24 cellular contexts compared by ENCODE assay signal in the genomic region with DNA sequence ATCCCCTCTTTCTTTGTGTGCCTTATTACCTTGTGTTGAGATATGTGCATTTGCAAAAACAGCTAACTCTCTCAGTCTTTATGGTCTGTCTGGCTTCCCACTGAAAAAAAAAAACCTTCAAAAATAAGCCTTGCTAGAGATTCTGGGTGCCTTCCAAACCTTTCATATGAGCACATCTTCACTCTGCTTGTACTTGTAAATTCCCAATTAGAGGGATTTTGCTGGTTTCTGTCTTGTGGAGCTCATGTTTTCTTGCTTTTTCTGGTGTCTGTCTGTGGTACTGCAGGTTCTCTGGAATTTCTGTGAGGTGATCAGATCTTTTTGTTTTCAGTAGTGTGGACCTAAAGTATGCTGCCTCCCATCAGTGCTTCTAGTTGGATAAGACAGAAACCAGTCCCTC.
"Had no signal": no experiment of that assay in that cellular context is flagged by ENCODE, and none has a peak within 500 bp of the region (broad histone marks: within the 10 kb centered on the region; RNA-seq: fewer than 3 reads in every experiment).

No MANE protein-coding gene starts in this region.

- H3K4me3 ChIP-seq: colonic mucosa, dorsolateral prefrontal cortex, hepatocyte, left lung, lung, neural progenitor cell, prostate gland, right atrium auricular region, thyroid gland had no signal

- DNase-seq: activated CD4-positive, alpha-beta T cell treated with anti-CD3 and anti-CD28 coated beads, Interleukin-2, amount 10 ng/mL, durations not matched to agents 7 days and 5 days; activated CD8-positive, alpha-beta memory T cell treated with anti-CD3 and anti-CD28 coated beads, Interleukin-2, amount 10 ng/mL, durations not matched to agents 7 days and 5 days; activated CD8-positive, alpha-beta T cell treated with anti-CD3 and anti-CD28 coated beads for 36 hours; activated gamma-delta T cell treated with Interleukin-2 at 50 U/mL for 16 hours; colonic mucosa; dorsolateral prefrontal cortex; effector memory CD8-positive, alpha-beta T cell; foreskin keratinocyte; immature natural killer cell; kidney glomerular epithelial cell; left lung; naive thymus-derived CD4-positive, alpha-beta T cell; stimulated activated CD4-positive, alpha-beta T cell treated with anti-CD3 and anti-CD28 coated beads, Interleukin-4, amount 100 ng/mL, for 24 hours; stimulated activated naive CD8-positive, alpha-beta T cell treated with anti-CD3 and anti-CD28 coated beads, Interleukin-15, Interleukin-2, amounts not matched to agents 100 U/mL and 50 U/mL, for 24 hours; thyroid gland had no signal

- H3K36me3 Mint-ChIP-seq: activated CD8-positive, alpha-beta memory T cell treated with anti-CD3 and anti-CD28 coated beads, Interleukin-2, amount 10 ng/mL, durations not matched to agents 7 days and 5 days; activated naive CD4-positive, alpha-beta T cell treated with anti-CD3 and anti-CD28 coated beads, Interleukin-2, amount 50 U/mL, for 24 hours; naive thymus-derived CD4-positive, alpha-beta T cell; neural progenitor cell had no signal

- H3K27ac Mint-ChIP-seq: activated CD4-positive, alpha-beta T cell treated with anti-CD3 and anti-CD28 coated beads, Interleukin-2, amount 10 ng/mL, durations not matched to agents 7 days and 5 days; activated CD8-positive, alpha-beta memory T cell treated with anti-CD3 and anti-CD28 coated beads, Interleukin-2, amount 10 ng/mL, durations not matched to agents 7 days and 5 days; activated CD8-positive, alpha-beta T cell treated with anti-CD3 and anti-CD28 coated beads for 36 hours; activated naive CD4-positive, alpha-beta T cell treated with anti-CD3 and anti-CD28 coated beads, Interleukin-2, amount 50 U/mL, for 24 hours; effector memory CD8-positive, alpha-beta T cell; immature natural killer cell; naive thymus-derived CD4-positive, alpha-beta T cell; neural progenitor cell had no signal

- H3K27me3 ChIP-seq: colonic mucosa, dorsolateral prefrontal cortex, foreskin keratinocyte, hepatocyte, left lung, neural progenitor cell, right atrium auricular region, thyroid gland had no signal

- H3K4me1 ChIP-seq: colonic mucosa, foreskin keratinocyte, left lung, prostate gland, right atrium auricular region, thyroid gland had no signal

- H3K9ac ChIP-seq: neural progenitor cell had no signal

- H3K27ac ChIP-seq: colonic mucosa, epithelial cell of prostate, foreskin keratinocyte, hepatocyte, left lung, neural progenitor cell, prostate gland, right atrium auricular region, thyroid gland had no signal

- H3K4me3 Mint-ChIP-seq: activated CD4-positive, alpha-beta T cell treated with anti-CD3 and anti-CD28 coated beads, Interleukin-2, amount 10 ng/mL, durations not matched to agents 7 days and 5 days; activated CD8-positive, alpha-beta memory T cell treated with anti-CD3 and anti-CD28 coated beads, Interleukin-2, amount 10 ng/mL, durations not matched to agents 7 days and 5 days; activated CD8-positive, alpha-beta T cell treated with anti-CD3 and anti-CD28 coated beads for 36 hours; activated naive CD4-positive, alpha-beta T cell treated with anti-CD3 and anti-CD28 coated beads, Interleukin-2, amount 50 U/mL, for 24 hours; central memory CD8-positive, alpha-beta T cell; effector memory CD8-positive, alpha-beta T cell; immature natural killer cell; naive thymus-derived CD4-positive, alpha-beta T cell; neural progenitor cell had no signal

- H3K36me3 ChIP-seq: colonic mucosa, left lung, neural progenitor cell, prostate gland, right atrium auricular region, thyroid gland had no signal

- H3K4me1 Mint-ChIP-seq: activated CD4-positive, alpha-beta T cell treated with anti-CD3 and anti-CD28 coated beads, Interleukin-2, amount 10 ng/mL, durations not matched to agents 7 days and 5 days; activated CD8-positive, alpha-beta memory T cell treated with anti-CD3 and anti-CD28 coated beads, Interleukin-2, amount 10 ng/mL, durations not matched to agents 7 days and 5 days; activated naive CD4-positive, alpha-beta T cell treated with anti-CD3 and anti-CD28 coated beads, Interleukin-2, amount 50 U/mL, for 24 hours; central memory CD8-positive, alpha-beta T cell; immature natural killer cell; naive thymus-derived CD4-positive, alpha-beta T cell had no signal

- H3K9me3 ChIP-seq: colonic mucosa, left lung, prostate gland, right atrium auricular region, thyroid gland had no signal

- H3K27me3 Mint-ChIP-seq: activated CD4-positive, alpha-beta T cell treated with anti-CD3 and anti-CD28 coated beads, Interleukin-2, amount 10 ng/mL, durations not matched to agents 7 days and 5 days; activated CD8-positive, alpha-beta memory T cell treated with anti-CD3 and anti-CD28 coated beads, Interleukin-2, amount 10 ng/mL, durations not matched to agents 7 days and 5 days; activated CD8-positive, alpha-beta T cell treated with anti-CD3 and anti-CD28 coated beads for 36 hours; activated naive CD4-positive, alpha-beta T cell treated with anti-CD3 and anti-CD28 coated beads, Interleukin-2, amount 50 U/mL, for 24 hours; central memory CD8-positive, alpha-beta T cell; effector memory CD8-positive, alpha-beta T cell; naive thymus-derived CD4-positive, alpha-beta T cell had no signal

- ATAC-seq: activated CD4-positive, CD25-positive, alpha-beta regulatory T cell treated with anti-CD3 and anti-CD28 coated beads, Interleukin-2, amount 50 U/mL, for 24 hours; activated CD8-positive, alpha-beta memory T cell treated with anti-CD3 and anti-CD28 coated beads, Interleukin-2, amount 10 ng/mL, durations not matched to agents 7 days and 5 days; activated CD8-positive, alpha-beta T cell treated with anti-CD3 and anti-CD28 coated beads for 36 hours; effector memory CD8-positive, alpha-beta T cell; foreskin keratinocyte; left lung; naive thymus-derived CD4-positive, alpha-beta T cell; stimulated activated naive CD8-positive, alpha-beta T cell treated with anti-CD3 and anti-CD28 coated beads, Interleukin-15, Interleukin-2, amounts not matched to agents 100 U/mL and 50 U/mL, for 24 hours had no signal
